ENCODE assay signal across 2 cellular contexts in genomic region chr11:64283092-64283491, GRCh38.
TF ChIP-seq lines count a peak whose summit lies in the region.

No MANE protein-coding gene starts in this region.

TF ChIP-seq in SK-N-SH, 30 proteins besides CTCF, POLR2A, EP300 and RAD21 (continued from another document):
- TF ChIP-seq GABPA (IDR thresholded peaks at IDR 0.05; ENCODE audit: low read depth) (no peak), TEAD4 (IDR thresholded peaks at IDR 0.05; ENCODE audit: borderline replicate concordance, insufficient read depth) (no peak), FOXM1 (IDR thresholded peaks at IDR 0.05; ENCODE audit: low read depth) (no peak), PBX3 (IDR thresholded peaks at IDR 0.05) (no peak), RFX5 (IDR thresholded peaks at IDR 0.05; ENCODE audit: low read length) (no peak), ZBTB33 (IDR thresholded peaks at IDR 0.05; ENCODE audit: borderline replicate concordance, low read depth) (no peak), ELF1 (IDR thresholded peaks at IDR 0.05) (no peak), FOSL2 (IDR thresholded peaks at IDR 0.05; ENCODE audit: borderline replicate concordance, low read depth) (no peak), MEF2A (IDR thresholded peaks at IDR 0.05; ENCODE audit: borderline replicate concordance, low read depth) (no peak)

TF ChIP-seq in SK-N-SH treated with all-trans-retinoic acid at 6 μM for 48 hours, 23 proteins besides CTCF, POLR2A, EP300 and RAD21 (continued from another document):
- no peak for TF ChIP-seq PATZ1 (CRISPR knock-in tag; IDR thresholded peaks at IDR 0.05; ENCODE audit: borderline replicate concordance)
- no peak for TF ChIP-seq SNAI2 (CRISPR knock-in tag; IDR thresholded peaks at IDR 0.05)
- TF ChIP-seq ARNTL (CRISPR knock-in tag; IDR thresholded peaks at IDR 0.05; ENCODE audit: borderline replicate concordance, low read depth) = no peak
- TF ChIP-seq GLIS3 (CRISPR knock-in tag; IDR thresholded peaks at IDR 0.05) = no peak
- no peak for TF ChIP-seq ZFP3 (CRISPR knock-in tag; IDR thresholded peaks at IDR 0.05)
- TF ChIP-seq POU6F1 (CRISPR knock-in tag; IDR thresholded peaks at IDR 0.05; ENCODE audit: borderline replicate concordance, low read depth) = no peak
- TF ChIP-seq BACH2 (CRISPR knock-in tag; IDR thresholded peaks at IDR 0.05; ENCODE audit: borderline replicate concordance) = no peak
- no peak for TF ChIP-seq CSDC2 (CRISPR knock-in tag; IDR thresholded peaks at IDR 0.05)
- no peak for TF ChIP-seq PPARA (CRISPR knock-in tag; IDR thresholded peaks at IDR 0.05; ENCODE audit: borderline replicate concordance)
- no peak for TF ChIP-seq ZNF70 (CRISPR knock-in tag; IDR thresholded peaks at IDR 0.05)
- TF ChIP-seq CREB5 (CRISPR knock-in tag; IDR thresholded peaks at IDR 0.05; ENCODE audit: low read depth) = no peak
- no peak for TF ChIP-seq TSHZ2 (CRISPR knock-in tag; IDR thresholded peaks at IDR 0.05)
- no peak for TF ChIP-seq ISL1 (CRISPR knock-in tag; IDR thresholded peaks at IDR 0.05)
